ENCODE assay signal across 1 cellular context in the genomic region with DNA sequence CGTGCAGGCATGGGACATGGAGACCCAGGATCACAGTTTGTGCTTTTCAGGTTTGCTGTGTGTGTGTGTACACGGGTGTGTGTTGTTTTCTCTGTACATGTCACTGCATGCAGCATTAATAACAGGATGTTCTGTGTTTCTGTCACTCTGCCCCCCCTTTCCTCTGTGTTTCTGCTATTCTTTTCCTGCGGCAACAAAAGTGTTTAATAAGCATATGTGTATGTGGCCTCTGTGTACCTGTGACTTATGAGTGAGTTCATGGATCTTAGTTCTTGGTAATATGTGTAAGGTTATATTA.
TF ChIP-seq lines count a peak whose summit lies in the region.

No MANE protein-coding gene starts in this region.

TF ChIP-seq in GM12878, 131 proteins besides CTCF, POLR2A, EP300 and RAD21:
- TF ChIP-seq TCF12 (IDR thresholded peaks at IDR 0.05; ENCODE audit: low read depth, low read length) (no peak), ZNF217 (IDR thresholded peaks at IDR 0.05) (no peak), CHD1 (IDR thresholded peaks at IDR 0.05; ENCODE audit: low read depth, low read length) (no peak), BHLHE40 (IDR thresholded peaks at IDR 0.05; ENCODE audit: borderline replicate concordance in 1 of 2, low read depth in 2 of 2, low read length in 1 of 2) (no peak), ZZZ3 (IDR thresholded peaks at IDR 0.05; ENCODE audit: control insufficient read depth, insufficient read length, low read depth) (no peak), SMARCA5 (IDR thresholded peaks at IDR 0.05) (no peak), SIX5 (IDR thresholded peaks at IDR 0.05; ENCODE audit: low read depth, low read length, severe bottlenecking) (no peak), HDGF (IDR thresholded peaks at IDR 0.05) (no peak), CEBPB (IDR thresholded peaks at IDR 0.05; ENCODE audit: borderline replicate concordance in 1 of 2, low read depth in 2 of 2, low read length in 2 of 2) (no peak), KDM1A (IDR thresholded peaks at IDR 0.05; ENCODE audit: borderline replicate concordance) (no peak)
- TF ChIP-seq, protein P1, sequence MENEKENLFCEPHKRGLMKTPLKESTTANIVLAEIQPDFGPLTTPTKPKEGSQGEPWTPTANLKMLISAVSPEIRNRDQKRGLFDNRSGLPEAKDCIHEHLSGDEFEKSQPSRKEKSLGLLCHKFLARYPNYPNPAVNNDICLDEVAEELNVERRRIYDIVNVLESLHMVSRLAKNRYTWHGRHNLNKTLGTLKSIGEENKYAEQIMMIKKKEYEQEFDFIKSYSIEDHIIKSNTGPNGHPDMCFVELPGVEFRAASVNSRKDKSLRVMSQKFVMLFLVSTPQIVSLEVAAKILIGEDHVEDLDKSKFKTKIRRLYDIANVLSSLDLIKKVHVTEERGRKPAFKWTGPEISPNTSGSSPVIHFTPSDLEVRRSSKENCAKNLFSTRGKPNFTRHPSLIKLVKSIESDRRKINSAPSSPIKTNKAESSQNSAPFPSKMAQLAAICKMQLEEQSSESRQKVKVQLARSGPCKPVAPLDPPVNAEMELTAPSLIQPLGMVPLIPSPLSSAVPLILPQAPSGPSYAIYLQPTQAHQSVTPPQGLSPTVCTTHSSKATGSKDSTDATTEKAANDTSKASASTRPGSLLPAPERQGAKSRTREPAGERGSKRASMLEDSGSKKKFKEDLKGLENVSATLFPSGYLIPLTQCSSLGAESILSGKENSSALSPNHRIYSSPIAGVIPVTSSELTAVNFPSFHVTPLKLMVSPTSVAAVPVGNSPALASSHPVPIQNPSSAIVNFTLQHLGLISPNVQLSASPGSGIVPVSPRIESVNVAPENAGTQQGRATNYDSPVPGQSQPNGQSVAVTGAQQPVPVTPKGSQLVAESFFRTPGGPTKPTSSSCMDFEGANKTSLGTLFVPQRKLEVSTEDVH (IDR thresholded peaks at IDR 0.05; ENCODE audit: low read depth, partially characterized antibody), result no peak
